ENCODE assay signal across 16 cellular contexts in the genomic region with DNA sequence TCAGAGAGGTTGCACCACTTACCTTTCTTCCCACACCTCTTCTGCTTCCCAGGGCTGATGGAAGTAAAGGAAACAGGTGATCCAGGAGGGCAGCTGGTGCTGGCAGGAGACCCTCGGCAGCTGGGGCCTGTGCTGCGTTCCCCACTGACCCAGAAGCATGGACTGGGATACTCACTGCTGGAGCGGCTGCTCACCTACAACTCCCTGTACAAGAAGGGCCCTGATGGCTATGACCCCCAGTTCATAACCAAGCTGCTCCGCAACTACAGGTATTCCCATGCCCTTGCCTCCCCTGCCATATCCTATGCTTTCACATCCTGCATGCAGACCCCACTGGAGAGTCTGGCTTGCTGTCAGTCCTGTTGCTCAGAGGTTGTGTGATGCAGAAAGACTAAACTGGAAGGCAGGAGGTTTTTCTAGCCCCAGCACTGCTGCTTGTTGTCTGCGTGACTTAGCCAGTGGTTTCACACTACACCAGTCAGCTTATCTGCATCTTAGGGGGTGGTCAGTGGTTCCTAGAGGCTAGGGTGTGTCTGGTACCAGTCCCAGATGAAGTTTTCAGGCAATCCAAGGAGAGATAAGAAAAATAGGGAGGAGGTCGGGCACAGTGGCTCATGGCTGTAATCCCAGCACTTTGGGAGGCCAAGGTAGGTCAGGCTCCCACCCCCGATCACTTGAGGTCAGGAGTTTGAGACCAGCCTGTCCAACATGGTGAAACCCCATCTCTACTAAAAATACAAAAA. TPM values are rescaled to one million over a fixed set of nuclear protein-coding genes. Genes with fewer than 3 reads are reported as not detected.
A peak's percentile ranks its signal among the peaks of the same experiment; 100 is the strongest.
DNase-seq lines count a peak whose midpoint lies in the region; ATAC-seq, FAIRE-seq and TF ChIP-seq lines count a peak whose summit lies in the region.
"Had no signal": no experiment of that assay in that cellular context is flagged by ENCODE, and none has a peak within 500 bp of the region (broad histone marks: within the 10 kb centered on the region; RNA-seq: fewer than 3 reads in every experiment).

No MANE protein-coding gene starts in this region.

- peaks cover 16% of the 10 kb centered on the region for H3K4me1 ChIP-seq in HEK293 (ENCODE audit: control insufficient read depth, insufficient read depth, low read length)
- peaks cover 23% of the 10 kb centered on the region for H3K4me1 ChIP-seq in astrocyte (ENCODE audit: insufficient read depth, low read length)
- H3K4me1 ChIP-seq in thyroid gland = peaks cover 17 to 36% of the 10 kb centered on the region in 2 donors

- H3K9me3 ChIP-seq in HEK293 (ENCODE audit: control insufficient read depth, insufficient read depth, low read depth, low read length) (no peaks in the 10 kb centered on the region), astrocyte (ENCODE audit: insufficient read depth, low read depth, low read length) (no peaks in the 10 kb centered on the region), thyroid gland (no peaks in the 10 kb centered on the region)
- H3K9me3 ChIP-seq: Caco-2 had no signal

- H3K36me3 Mint-ChIP-seq in astrocyte (ENCODE audit: low read depth, unreplicated experiment) = peaks cover 28% of the 10 kb centered on the region
- H3K36me3 Mint-ChIP-seq in natural killer cell = peaks cover 14% of the 10 kb centered on the region

- 93 to 94% methylated on average over 3 to 5 of the region's 7 CpGs for WGBS in thyroid gland, 2 donors

- H3K27me3 ChIP-seq in astrocyte (ENCODE audit: insufficient read depth, low read length) = no peaks in the 10 kb centered on the region
- no peaks in the 10 kb centered on the region for H3K27me3 ChIP-seq in thyroid gland

- no peak overlapping the region for H2AFZ ChIP-seq in astrocyte (ENCODE audit: low read depth, low read length)

- intact Hi-C loops in natural killer cell (cut with micrococcal nuclease) = no loop called here
- intact Hi-C loops in thyroid gland (cut with DNase I) = no loop called here

- CTCF ChIA-PET in HEK293 (lab: Yijun Ruan, JAX) = interaction anchor here (1.2 kb wide), 1 partner anchor 11 kb away, joined by 3 read pairs; no protein-coding TSS in a partner anchor

- no peak for TF ChIP-seq POLR2A in thyroid gland (IDR thresholded peaks at IDR 0.05)

- POLR2A ChIA-PET in HEK293 (lab: Yijun Ruan, JAX) = interaction anchor here (1.3 to 9.8 kb wide), 2 partner anchors 8 to 22 kb away, joined by 3 to 91 read pairs; a partner anchor contains a TSS

- H3K79me2 ChIP-seq in astrocyte (ENCODE audit: insufficient read depth, low read length) = no peaks in the 10 kb centered on the region

- H3K4me2 ChIP-seq in astrocyte (ENCODE audit: low read length) = no peak overlapping the region

- H3K9me3 Mint-ChIP-seq in astrocyte (ENCODE audit: unreplicated experiment) (peaks cover 4% of the 10 kb centered on the region), natural killer cell (no peaks in the 10 kb centered on the region)
- H3K9me3 Mint-ChIP-seq: H9 had no signal

- FAIRE-seq in astrocyte (lab: Jason Lieb, UNC) (no peak), D721Med (lab: Jason Lieb, UNC) (no peak)
- FAIRE-seq: HTR-8/SVneo had no signal

- H3K27ac ChIP-seq in 22Rv1 = peak overlapping the region; percentile 97
- H3K27ac ChIP-seq in HEK293 (ENCODE audit: extremely low read depth, low read depth, low read length) = no peak overlapping the region
- H3K27ac ChIP-seq in astrocyte (ENCODE audit: low read depth, low read length) = no peak overlapping the region
- no peak overlapping the region for H3K27ac ChIP-seq in thyroid gland
- H3K27ac ChIP-seq: HL-60 had no signal

- peak in 1 of 3 donors; percentile 44 for ATAC-seq in natural killer cell

- H3K36me3 ChIP-seq in HEK293 (ENCODE audit: control insufficient read depth in 2 of 2, insufficient read depth in 1 of 2, low read length in 2 of 2) = peaks cover 18 to 91% of the 10 kb centered on the region in 2 experiments; a peak in 2 of 3 replicates
- peaks cover 29% of the 10 kb centered on the region for H3K36me3 ChIP-seq in astrocyte (ENCODE audit: insufficient read depth, low read length)
- H3K36me3 ChIP-seq in thyroid gland = peaks cover 31 to 35% of the 10 kb centered on the region in 2 donors

- H3K27me3 Mint-ChIP-seq in astrocyte (ENCODE audit: low read depth, unreplicated experiment) = no peaks in the 10 kb centered on the region
- H3K27me3 Mint-ChIP-seq in natural killer cell (ENCODE audit: low read depth in 2 of 2) = no peaks in the 10 kb centered on the region

- H3K4me3 Mint-ChIP-seq in astrocyte (ENCODE audit: unreplicated experiment) (no peak overlapping the region), natural killer cell (peak overlapping the region; percentile 36)
- H3K4me3 Mint-ChIP-seq: H9 had no signal

- H3K9ac ChIP-seq in astrocyte (ENCODE audit: low read length) = no peak overlapping the region

- H3K4me1 Mint-ChIP-seq in astrocyte (ENCODE audit: low read depth, unreplicated experiment) = peaks cover 31% of the 10 kb centered on the region
- H3K4me1 Mint-ChIP-seq in natural killer cell = peaks cover 38 to 46% of the 10 kb centered on the region in 2 donors

- DNase-seq in astrocyte (ENCODE audit: low read depth) (no peak), natural killer cell (no peak), NCI-H1436 (lab: John Stamatoyannopoulos, UW) (no peak), D721Med (ENCODE audit: insufficient read length, low spot score) (no peak), thyroid gland (no peak)
- DNase-seq: Caco-2, EL, H9, NCI-H187 treated with DMSO at 0.1 percent for 48 hours, NCI-H446, NCI-H69, SIG-M5 had no signal

- no peak for TF ChIP-seq CTCF in 22Rv1 (IDR thresholded peaks at IDR 0.05)
- TF ChIP-seq CTCF in HEK293 (tag by site-specific recombination; IDR thresholded peaks at IDR 0.05) = no peak
- no peak for TF ChIP-seq CTCF in astrocyte (IDR thresholded peaks at IDR 0.05; ENCODE audit: insufficient read depth, low read depth, low read length)
- no peak for TF ChIP-seq CTCF in natural killer cell (IDR thresholded peaks at IDR 0.05)
- no peak for TF ChIP-seq CTCF in D721Med (IDR thresholded peaks at IDR 0.05; ENCODE audit: insufficient read depth, missing control alignments)
- TF ChIP-seq CTCF in thyroid gland (IDR thresholded peaks at IDR 0.05) = no peak

- H4K20me1 ChIP-seq in astrocyte (ENCODE audit: insufficient read depth, low read length) = no peaks in the 10 kb centered on the region

- H3K27ac Mint-ChIP-seq in astrocyte (ENCODE audit: unreplicated experiment) (peak overlapping the region; percentile 62), natural killer cell (peak overlapping the region; percentile 72)
- H3K27ac Mint-ChIP-seq: H9 had no signal

- no peak overlapping the region for H3K4me3 ChIP-seq in HEK293 (ENCODE audit: low read depth, low read length)
- H3K4me3 ChIP-seq in astrocyte (ENCODE audit: insufficient read depth, low read depth, low read length) = no peak overlapping the region
- no peak overlapping the region for H3K4me3 ChIP-seq in thyroid gland (replicated peaks in 1 of 3)

TF ChIP-seq in HEK293, 187 proteins besides CTCF, POLR2A, EP300 and RAD21:
- TF ChIP-seq ZNF600 (tag by site-specific recombination; IDR thresholded peaks at IDR 0.05) = peak; percentile 42; the same call in 1 of the 2 replicates
- no peak for TF ChIP-seq YY1 (tag by site-specific recombination; IDR thresholded peaks at IDR 0.05)

RNA-seq across cellular contexts. Expression of a gene that starts 10.2 kb away (rescaled TPM):
- total RNA-seq in astrocyte = 585 and 657 TPM in 2 replicates
- total RNA-seq in natural killer cell = 100 to 1,000 TPM; 161 to 199 (median 195) TPM
- total RNA-seq in thyroid gland = 100 to 1,000 TPM; 125 to 188 (median 175) TPM

RNA-seq across cellular contexts. Expression of a gene that starts 18.4 kb away (rescaled TPM):
- 5.2 TPM in 2 replicates for total RNA-seq in astrocyte
- under 1 TPM in 1 of 3 donors, not detected in 2; 0.26 TPM for total RNA-seq in natural killer cell
- 1 to 10 TPM; 1.7 to 4.8 (median 3.0) TPM for total RNA-seq in thyroid gland

RNA-seq across cellular contexts. Expression of a gene that starts 22.3 kb away (rescaled TPM):
- total RNA-seq in astrocyte (121 and 147 TPM in 2 replicates), natural killer cell (100 to 1,000 TPM in 2 of 3 donors, 10 to 100 TPM in 1; 87.9 to 124 (median 119) TPM), thyroid gland (10 to 100 TPM; 20.2 to 27.7 (median 27.5) TPM)
